Comparison of ENCODE assay signal across 9 cellular contexts in genomic region chr9:34493972-34494535, GRCh38. TPM values are rescaled to one million over a fixed set of nuclear protein-coding genes. Genes with fewer than 3 reads are reported as not detected.
A peak's percentile ranks its signal among the peaks of the same experiment; 100 is the strongest.
DNase-seq lines count a peak whose midpoint lies in the region; ATAC-seq and TF ChIP-seq lines count a peak whose summit lies in the region.
"Had no signal": no experiment of that assay in that cellular context is flagged by ENCODE, and none has a peak within 500 bp of the region (broad histone marks: within the 10 kb centered on the region; RNA-seq: fewer than 3 reads in every experiment).

No MANE protein-coding gene starts in this region.

- H4K20me1 ChIP-seq in Karpas-422 (ENCODE audit: insufficient read depth, low read depth, low read length) = no peaks in the 10 kb centered on the region

- H3K4me1 ChIP-seq in Karpas-422 (ENCODE audit: low read length) (no peaks in the 10 kb centered on the region), adipocyte (ENCODE audit: control insufficient read depth, insufficient read depth, low read length) (no peaks in the 10 kb centered on the region), ascending aorta (no peaks in the 10 kb centered on the region)

- H2AFZ ChIP-seq in Karpas-422 (ENCODE audit: low read length) = no peak overlapping the region

- no peak overlapping the region for H3K9ac ChIP-seq in Karpas-422 (ENCODE audit: low read length)
- H3K9ac ChIP-seq in adipocyte (ENCODE audit: low read length) = no peak overlapping the region

- H3K4me2 ChIP-seq in Karpas-422 (ENCODE audit: low read depth, low read length, poor library complexity, severe bottlenecking) = no peak overlapping the region

- intact Hi-C loops in ascending aorta (cut with DNase I) = no loop called here

- no peaks in the 10 kb centered on the region for H3K27me3 ChIP-seq in Karpas-422 (ENCODE audit: low read length)
- peaks cover 57% of the 10 kb centered on the region for H3K27me3 ChIP-seq in adipocyte (replicated peaks; ENCODE audit: control insufficient read depth, insufficient read depth, low read length)
- no peaks in the 10 kb centered on the region for H3K27me3 ChIP-seq in ascending aorta

- DNase-seq in AG10803 (ENCODE audit: low read depth) = peak; percentile 32
- peak; percentile 80 for DNase-seq in Karpas-422
- DNase-seq in adipocyte (ENCODE audit: low read depth) = peak; percentile 64
- no peak for DNase-seq in left lobe of liver (ENCODE audit: low spot score)
- DNase-seq in NCI-H1417 treated with DMSO at 0.1 percent for 48 hours (lab: John Stamatoyannopoulos, UW) = no peak
- DNase-seq in NCI-H2227 (lab: John Stamatoyannopoulos, UW; ENCODE audit: unreplicated experiment) = no peak
- DNase-seq in ascending aorta (ENCODE audit: low spot score in 2 of 2) = no peak

- no peaks in the 10 kb centered on the region for H3K79me2 ChIP-seq in Karpas-422 (ENCODE audit: low read length)

- no peaks in the 10 kb centered on the region for H3K9me2 ChIP-seq in Karpas-422 (replicated peaks; ENCODE audit: insufficient read depth, low read length)

- H3K9me3 ChIP-seq in Karpas-422 (ENCODE audit: low read length) (no peaks in the 10 kb centered on the region), adipocyte (ENCODE audit: control insufficient read depth, low read length) (no peaks in the 10 kb centered on the region), ascending aorta (no peaks in the 10 kb centered on the region)

- no peaks in the 10 kb centered on the region for H3K36me3 ChIP-seq in Karpas-422 (ENCODE audit: insufficient read depth, low read length)
- H3K36me3 ChIP-seq in adipocyte (ENCODE audit: control insufficient read depth, insufficient read depth, low read length, severe bottlenecking) = no peaks in the 10 kb centered on the region
- no peaks in the 10 kb centered on the region for H3K36me3 ChIP-seq in ascending aorta

- peak; percentile 80 for ATAC-seq in left lobe of liver
- no peak for ATAC-seq in HG03280 (IDR thresholded peaks at IDR 0.05; ENCODE audit: unreplicated experiment)

- no peak overlapping the region for H3K4me3 ChIP-seq in AG10803 (ENCODE audit: low read length)
- H3K4me3 ChIP-seq in Karpas-422 (ENCODE audit: low read length) = no peak overlapping the region
- no peak overlapping the region for H3K4me3 ChIP-seq in adipocyte (ENCODE audit: low read length)
- H3K4me3 ChIP-seq in ascending aorta = no peak overlapping the region

- H3K27ac ChIP-seq in Karpas-422 (ENCODE audit: low read length) (no peak overlapping the region), ascending aorta (no peak overlapping the region)

- no peak for TF ChIP-seq CTCF in AG10803 (conservative IDR thresholded peaks at IDR 0.05; ENCODE audit: low read length)
- TF ChIP-seq CTCF in ascending aorta (IDR thresholded peaks at IDR 0.05) = no peak

RNA-seq across cellular contexts. Expression of gene ENHO, which starts 28.7 kb away (rescaled TPM):
- 14.1 and 16.0 TPM in 2 replicates for total RNA-seq in Karpas-422 (2014; rRNA removed; shearing (Covaris generic); ENCODE audit: low replicate concordance)
- 3.9 TPM for total RNA-seq in left lobe of liver
- total RNA-seq in ascending aorta = not detected
- total RNA-seq: glomerular endothelial cell had no signal

RNA-seq across cellular contexts. Expression of gene DNAI1, which starts 35.4 kb away (rescaled TPM):
- total RNA-seq in Karpas-422 (2014; rRNA removed; shearing (Covaris generic); ENCODE audit: low replicate concordance) = 1.6 and 3.4 TPM in 2 replicates
- total RNA-seq in left lobe of liver = not detected
- not detected for total RNA-seq in ascending aorta
- total RNA-seq: glomerular endothelial cell had no signal

RNA-seq across cellular contexts. Expression of gene FAM219A, which starts 35.7 kb away (rescaled TPM):
- 3.7 and 4.5 TPM in 2 replicates for total RNA-seq in Karpas-422 (2014; rRNA removed; shearing (Covaris generic); ENCODE audit: low replicate concordance)
- total RNA-seq in left lobe of liver (5.9 TPM), ascending aorta (26.8 TPM)

Comparison
In these comparisons a context has a peak if more than half of its experiments do, and no peak if none do; other contexts are left out.
1. DNase-seq: peak in AG10803 (single experiment), Karpas-422 (single experiment) and adipocyte (single experiment); none in left lobe of liver (single experiment), NCI-H1417 treated with DMSO at 0.1 percent for 48 hours (single experiment), NCI-H2227 (single experiment) and ascending aorta (0 of 2).